In the genomic region with DNA sequence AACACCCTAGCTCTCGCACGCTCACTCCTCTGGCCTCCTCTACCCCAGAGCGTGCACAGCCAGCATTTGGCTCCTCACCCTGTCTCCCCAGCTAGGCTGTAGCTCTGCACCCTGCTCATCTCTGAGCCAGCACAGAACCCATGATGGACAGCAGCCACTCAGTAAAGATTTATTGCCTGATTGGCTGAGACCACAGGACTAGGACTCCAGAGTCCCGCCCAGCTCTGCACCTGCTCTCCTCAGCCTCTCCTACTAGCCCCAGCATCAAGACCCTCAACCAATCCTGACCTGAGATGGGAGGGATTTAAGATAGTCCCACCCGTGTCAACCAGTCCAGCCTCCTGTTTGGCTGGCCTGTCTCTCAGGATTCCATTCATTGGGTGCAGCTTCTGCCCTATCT, we compare ENCODE assay signal across 11 cellular contexts. TPM values are rescaled to one million over a fixed set of nuclear protein-coding genes. Genes with fewer than 3 reads are reported as not detected.
DNase-seq lines count a peak whose midpoint lies in the region; ATAC-seq, FAIRE-seq and TF ChIP-seq lines count a peak whose summit lies in the region.
"Had no signal": no experiment of that assay in that cellular context is flagged by ENCODE, and none has a peak within 500 bp of the region (broad histone marks: within the 10 kb centered on the region; RNA-seq: fewer than 3 reads in every experiment).

No MANE protein-coding gene starts in this region.

- H3K79me2 ChIP-seq in HepG2 (ENCODE audit: insufficient read depth, low read length) = no peaks in the 10 kb centered on the region

- intact Hi-C loops in activated B cell treated with CpG ODN at 0.5 μM for 24 hours (cut with micrococcal nuclease) = no loop called here
- intact Hi-C loops in HepG2 (cut with micrococcal nuclease; ENCODE audit: unreplicated experiment) = no loop called here
- intact Hi-C loops in thyroid gland (cut with DNase I) = no loop called here

- H3K36me3 ChIP-seq in MG63 (no peaks in the 10 kb centered on the region), HepG2 (replicated peaks in 1 of 2; ENCODE audit: control insufficient read depth in 1 of 2, insufficient read depth in 2 of 2, low read length in 2 of 2) (no peaks in the 10 kb centered on the region), thyroid gland (no peaks in the 10 kb centered on the region)

- H4K20me1 ChIP-seq in HepG2 (ENCODE audit: insufficient read depth, low read length) = no peaks in the 10 kb centered on the region

- TF ChIP-seq EP300 in HepG2 (IDR thresholded peaks at IDR 0.05; ENCODE audit: low read depth in 2 of 2, low read length in 2 of 2) (no peak), HepG2 (CRISPR knock-in tag; IDR thresholded peaks at IDR 0.05; ENCODE audit: borderline replicate concordance) (no peak)

- no peak overlapping the region for H3K9ac ChIP-seq in HepG2 (ENCODE audit: insufficient read depth, low read depth, low read length)

- H3K27ac ChIP-seq in HepG2 (ENCODE audit: extremely low read length, insufficient read depth, low read length) (no peak overlapping the region), thyroid gland (no peak overlapping the region)

- ATAC-seq in activated B cell treated with CpG ODN at 0.5 μM for 24 hours (ENCODE audit: low read depth) (peak; percentile 49), HepG2 (peak; percentile 75), GM19324 (IDR thresholded peaks at IDR 0.05; ENCODE audit: low FRiP score, unreplicated experiment) (no peak), GM21360 (IDR thresholded peaks at IDR 0.05; ENCODE audit: unreplicated experiment) (no peak)

- H3K27ac Mint-ChIP-seq in activated B cell treated with CpG ODN at 0.5 μM for 24 hours = no peak overlapping the region

- H3K4me2 ChIP-seq in HepG2 (ENCODE audit: low read depth, low read length) = no peak overlapping the region

- TF ChIP-seq CTCF in activated B cell treated with CpG ODN at 0.5 μM for 24 hours (IDR thresholded peaks at IDR 0.05) = no peak
- no peak for TF ChIP-seq CTCF in HepG2 (CRISPR knock-in tag; IDR thresholded peaks at IDR 0.05)
- no peak for TF ChIP-seq CTCF in thyroid gland (IDR thresholded peaks at IDR 0.05)

- no peaks in the 10 kb centered on the region for H3K4me1 Mint-ChIP-seq in activated B cell treated with CpG ODN at 0.5 μM for 24 hours

- no TSS peak for BruUV-seq in HepG2 (replicated peaks; lab: Mats Ljungman, UMichigan)

- in situ Hi-C loops in HepG2 (cut with HindIII; ENCODE audit: extremely low pct_ligation_motif_present, low pct_unique_long_range_greater_than_20kb) = no loop called here

- peaks cover 8% of the 10 kb centered on the region for H3K27me3 ChIP-seq in MG63
- no peaks in the 10 kb centered on the region; a peak in 3 of 5 replicates for H3K27me3 ChIP-seq in HepG2 (ENCODE audit: control insufficient read depth in 1 of 2, insufficient read depth in 2 of 2, low read length in 2 of 2)
- no peaks in the 10 kb centered on the region for H3K27me3 ChIP-seq in thyroid gland

- peak; percentile 38 for DNase-seq in DMS 273 treated with DMSO at 0.1 percent for 48 hours (lab: John Stamatoyannopoulos, UW)
- peak; percentile 26 for DNase-seq in MG63
- no peak for DNase-seq in activated B cell treated with CpG ODN at 0.5 μM for 24 hours
- DNase-seq in HepG2 (ENCODE audit: low spot score) = no peak
- no peak for DNase-seq in thyroid gland
- DNase-seq in stimulated activated CD4-positive, alpha-beta T cell treated with anti-CD3 and anti-CD28 coated beads, Interleukin-15, amount 100 ng/mL, for 24 hours = no peak
- DNase-seq: GF-D8, NCI-H1694 had no signal

- POLR2A ChIA-PET in activated B cell treated with CpG ODN at 0.5 μM for 24 hours (lab: Charles Lee) = no interaction called here
- POLR2A ChIA-PET in HepG2 (lab: Yijun Ruan, JAX) = no interaction called here

- H3K4me3 Mint-ChIP-seq in activated B cell treated with CpG ODN at 0.5 μM for 24 hours = no peak overlapping the region

- 65% methylated on average over 4 of the region's 5 CpGs for WGBS in HepG2 (ENCODE audit: low lambda C conversion rate)
- 65 to 82% methylated on average over 4 to 5 of the region's 5 CpGs for WGBS in thyroid gland, 2 donors

- H3K9me3 Mint-ChIP-seq in activated B cell treated with CpG ODN at 0.5 μM for 24 hours = no peaks in the 10 kb centered on the region

- H3K36me3 Mint-ChIP-seq in activated B cell treated with CpG ODN at 0.5 μM for 24 hours (ENCODE audit: low read depth) = no peaks in the 10 kb centered on the region

- FAIRE-seq in HepG2 (lab: Jason Lieb, UNC) = no peak
- FAIRE-seq: colon had no signal

- H3K4me3 ChIP-seq in MG63 (no peak overlapping the region), HepG2 (replicated peaks in 1 of 3; ENCODE audit: insufficient read depth in 1 of 3, low read depth in 2 of 3, low read length in 3 of 3) (no peak overlapping the region), thyroid gland (replicated peaks in 1 of 3) (no peak overlapping the region)

- TF ChIP-seq POLR2A in HepG2 (IDR thresholded peaks at IDR 0.05; ENCODE audit: insufficient read depth in 1 of 2, low read depth in 2 of 2, low read length in 2 of 2) (no peak), thyroid gland (IDR thresholded peaks at IDR 0.05) (no peak)

- H3K4me1 ChIP-seq in HepG2 (ENCODE audit: insufficient read depth, low read length) (no peaks in the 10 kb centered on the region), thyroid gland (no peaks in the 10 kb centered on the region)

- TF ChIP-seq RAD21 in HepG2 (CRISPR knock-in tag; IDR thresholded peaks at IDR 0.05) = no peak

- CTCF ChIA-PET in activated B cell treated with CpG ODN at 0.5 μM for 24 hours (lab: Charles Lee) (no interaction called here), HepG2 (lab: Yijun Ruan, JAX; ENCODE audit: low intra/inter-chr PET ratio, low total read pairs) (no interaction called here)

- no peaks in the 10 kb centered on the region for H3K9me3 ChIP-seq in MG63
- H3K9me3 ChIP-seq in HepG2 (ENCODE audit: low read length) = no peaks in the 10 kb centered on the region
- no peaks in the 10 kb centered on the region for H3K9me3 ChIP-seq in thyroid gland

- peaks cover 15% of the 10 kb centered on the region for H3K27me3 Mint-ChIP-seq in activated B cell treated with CpG ODN at 0.5 μM for 24 hours

- H2AFZ ChIP-seq in HepG2 (ENCODE audit: low read length) = no peak overlapping the region

RNA-seq across cellular contexts. Expression of gene C1QB, which starts 9.3 kb away (rescaled TPM):
- not detected in 2 replicates for total RNA-seq in MG63 (2014; rRNA removed; shearing (Covaris generic); ENCODE audit: low replicate concordance)
- total RNA-seq in activated B cell treated with CpG ODN at 0.5 μM for 24 hours (not detected in 2 replicates), HepG2 (2016; rRNA removed; fragmentation: Illumina TruSeq; extraction: Trizol) (not detected in 2 replicates), thyroid gland (100 to 1,000 TPM in 3 of 4 donors, 10 to 100 TPM in 1; 83.4 to 258 (median 146) TPM)
- not detected in 2 replicates for total RNA-seq in HepG2 (2016; cell fraction: cytosol; rRNA removed; fragmentation: Illumina TruSeq; extraction: Trizol; ENCODE audit: low read depth)
- total RNA-seq in HepG2 (2016; cell fraction: insoluble cytoplasmic fraction; rRNA removed; fragmentation: Illumina TruSeq; extraction: Trizol) = not detected in 2 replicates
- total RNA-seq in HepG2 (2016; cell fraction: membrane; rRNA removed; fragmentation: Illumina TruSeq; extraction: Trizol) = not detected in 2 replicates
- not detected in 2 replicates for total RNA-seq in HepG2 (2016; cell fraction: nucleus; rRNA removed; fragmentation: Illumina TruSeq; extraction: Trizol)
- polyA plus RNA-seq in HepG2 (2011; rRNA removed) = not detected in 2 replicates
- not detected in 2 replicates for polyA plus RNA-seq in HepG2 (2011; cell fraction: cytosol; rRNA removed)
- not detected in 2 replicates for polyA plus RNA-seq in HepG2 (2011; cell fraction: nucleus; rRNA removed)
- polyA plus RNA-seq in HepG2 (2012) = not detected in 2 replicates
- not detected in 2 replicates for polyA plus RNA-seq in HepG2 (2016; cell fraction: cytosol; fragmentation: Illumina TruSeq; extraction: Trizol; ENCODE audit: low read depth)
- not detected in 2 replicates for polyA plus RNA-seq in HepG2 (2016; cell fraction: insoluble cytoplasmic fraction; fragmentation: Illumina TruSeq; extraction: Trizol; ENCODE audit: low read depth)
- not detected in 2 replicates for polyA plus RNA-seq in HepG2 (2016; cell fraction: membrane; fragmentation: Illumina TruSeq; extraction: Trizol; ENCODE audit: low read depth)
- not detected in 2 replicates for polyA plus RNA-seq in HepG2 (2016; cell fraction: nucleus; fragmentation: Illumina TruSeq; extraction: Trizol; ENCODE audit: insufficient read depth, low read depth)
- polyA minus RNA-seq in HepG2 (2011; rRNA and poly(A)+ RNA removed; ENCODE audit: low replicate concordance) = not detected in 2 replicates
- polyA minus RNA-seq in HepG2 (2011; cell fraction: cytosol; rRNA and poly(A)+ RNA removed) = not detected in 2 replicates
- not detected in 2 replicates for polyA minus RNA-seq in HepG2 (2011; cell fraction: nucleus; rRNA and poly(A)+ RNA removed)

RNA-seq across cellular contexts. Expression of gene C1QC, which starts 18.9 kb away (rescaled TPM):
- not detected in 2 replicates for total RNA-seq in MG63 (2014; rRNA removed; shearing (Covaris generic); ENCODE audit: low replicate concordance)
- total RNA-seq in activated B cell treated with CpG ODN at 0.5 μM for 24 hours = not detected in 2 replicates
- not detected in 2 replicates for total RNA-seq in HepG2 (2016; rRNA removed; fragmentation: Illumina TruSeq; extraction: Trizol)
- total RNA-seq in HepG2 (2016; cell fraction: cytosol; rRNA removed; fragmentation: Illumina TruSeq; extraction: Trizol; ENCODE audit: low read depth) = not detected in 2 replicates
- not detected in 2 replicates for total RNA-seq in HepG2 (2016; cell fraction: insoluble cytoplasmic fraction; rRNA removed; fragmentation: Illumina TruSeq; extraction: Trizol)
- not detected in 2 replicates for total RNA-seq in HepG2 (2016; cell fraction: membrane; rRNA removed; fragmentation: Illumina TruSeq; extraction: Trizol)
- total RNA-seq in HepG2 (2016; cell fraction: nucleus; rRNA removed; fragmentation: Illumina TruSeq; extraction: Trizol) = not detected in 2 replicates
- polyA plus RNA-seq in HepG2 (2011; rRNA removed) = not detected in 2 replicates
- polyA plus RNA-seq in HepG2 (2011; cell fraction: cytosol; rRNA removed) = not detected in 2 replicates
- polyA plus RNA-seq in HepG2 (2011; cell fraction: nucleus; rRNA removed) = not detected in 2 replicates
- polyA plus RNA-seq in HepG2 (2012) = not detected in 2 replicates
- not detected in 2 replicates for polyA plus RNA-seq in HepG2 (2016; cell fraction: cytosol; fragmentation: Illumina TruSeq; extraction: Trizol; ENCODE audit: low read depth)
- polyA plus RNA-seq in HepG2 (2016; cell fraction: insoluble cytoplasmic fraction; fragmentation: Illumina TruSeq; extraction: Trizol; ENCODE audit: low read depth) = not detected in 2 replicates
- not detected in 2 replicates for polyA plus RNA-seq in HepG2 (2016; cell fraction: membrane; fragmentation: Illumina TruSeq; extraction: Trizol; ENCODE audit: low read depth)
- not detected in 2 replicates for polyA plus RNA-seq in HepG2 (2016; cell fraction: nucleus; fragmentation: Illumina TruSeq; extraction: Trizol; ENCODE audit: insufficient read depth, low read depth)
- polyA minus RNA-seq in HepG2 (2011; rRNA and poly(A)+ RNA removed; ENCODE audit: low replicate concordance) = not detected in 2 replicates
- polyA minus RNA-seq in HepG2 (2011; cell fraction: cytosol; rRNA and poly(A)+ RNA removed) = not detected in 2 replicates
- not detected in 2 replicates for polyA minus RNA-seq in HepG2 (2011; cell fraction: nucleus; rRNA and poly(A)+ RNA removed)
- 100 to 1,000 TPM in 1 of 4 donors, 10 to 100 TPM in 3; 36.0 to 111 (median 69.5) TPM for total RNA-seq in thyroid gland

RNA-seq across cellular contexts. Expression of gene C1QA, which starts 25.9 kb away (rescaled TPM):
- total RNA-seq in MG63 (2014; rRNA removed; shearing (Covaris generic); ENCODE audit: low replicate concordance) = not detected in 2 replicates
- not detected in 2 replicates for total RNA-seq in activated B cell treated with CpG ODN at 0.5 μM for 24 hours
- not detected in 2 replicates for total RNA-seq in HepG2 (2016; rRNA removed; fragmentation: Illumina TruSeq; extraction: Trizol)
- total RNA-seq in HepG2 (2016; cell fraction: cytosol; rRNA removed; fragmentation: Illumina TruSeq; extraction: Trizol; ENCODE audit: low read depth) = not detected in 2 replicates
- not detected in 2 replicates for total RNA-seq in HepG2 (2016; cell fraction: insoluble cytoplasmic fraction; rRNA removed; fragmentation: Illumina TruSeq; extraction: Trizol)
- not detected in 2 replicates for total RNA-seq in HepG2 (2016; cell fraction: membrane; rRNA removed; fragmentation: Illumina TruSeq; extraction: Trizol)
- total RNA-seq in HepG2 (2016; cell fraction: nucleus; rRNA removed; fragmentation: Illumina TruSeq; extraction: Trizol) = not detected in 2 replicates
- polyA plus RNA-seq in HepG2 (2011; rRNA removed) = not detected in 2 replicates
- not detected in 2 replicates for polyA plus RNA-seq in HepG2 (2011; cell fraction: cytosol; rRNA removed)
- not detected in 2 replicates for polyA plus RNA-seq in HepG2 (2011; cell fraction: nucleus; rRNA removed)
- polyA plus RNA-seq in HepG2 (2012) = not detected in 2 replicates
- polyA plus RNA-seq in HepG2 (2016; cell fraction: cytosol; fragmentation: Illumina TruSeq; extraction: Trizol; ENCODE audit: low read depth) = not detected in 2 replicates
- polyA plus RNA-seq in HepG2 (2016; cell fraction: insoluble cytoplasmic fraction; fragmentation: Illumina TruSeq; extraction: Trizol; ENCODE audit: low read depth) = not detected in 2 replicates
- not detected in 2 replicates for polyA plus RNA-seq in HepG2 (2016; cell fraction: membrane; fragmentation: Illumina TruSeq; extraction: Trizol; ENCODE audit: low read depth)
- polyA plus RNA-seq in HepG2 (2016; cell fraction: nucleus; fragmentation: Illumina TruSeq; extraction: Trizol; ENCODE audit: insufficient read depth, low read depth) = not detected in 2 replicates
- not detected in 2 replicates for polyA minus RNA-seq in HepG2 (2011; rRNA and poly(A)+ RNA removed; ENCODE audit: low replicate concordance)
- not detected in 2 replicates for polyA minus RNA-seq in HepG2 (2011; cell fraction: cytosol; rRNA and poly(A)+ RNA removed)
- not detected in 2 replicates for polyA minus RNA-seq in HepG2 (2011; cell fraction: nucleus; rRNA and poly(A)+ RNA removed)
- 100 to 1,000 TPM in 1 of 4 donors, 10 to 100 TPM in 3; 38.9 to 120 (median 65.3) TPM for total RNA-seq in thyroid gland

RNA-seq across cellular contexts. Expression of gene EPHB2, which starts 48.3 kb away (rescaled TPM):
- total RNA-seq in MG63 (2014; rRNA removed; shearing (Covaris generic); ENCODE audit: low replicate concordance) = 19.6 TPM in 2 replicates
- total RNA-seq in activated B cell treated with CpG ODN at 0.5 μM for 24 hours (0.13 and 0.37 TPM in 2 replicates), HepG2 (2016; rRNA removed; fragmentation: Illumina TruSeq; extraction: Trizol) (0.11 TPM in 1 of 2 replicates, not detected in the other), thyroid gland (10 to 100 TPM in 3 of 4 donors, 1 to 10 TPM in 1; 7.5 to 27.3 (median 23.8) TPM)
- not detected in 2 replicates for total RNA-seq in HepG2 (2016; cell fraction: cytosol; rRNA removed; fragmentation: Illumina TruSeq; extraction: Trizol; ENCODE audit: low read depth)
- total RNA-seq in HepG2 (2016; cell fraction: insoluble cytoplasmic fraction; rRNA removed; fragmentation: Illumina TruSeq; extraction: Trizol) = not detected in 2 replicates
- 0.06 TPM in 1 of 2 replicates, not detected in the other for total RNA-seq in HepG2 (2016; cell fraction: membrane; rRNA removed; fragmentation: Illumina TruSeq; extraction: Trizol)
- total RNA-seq in HepG2 (2016; cell fraction: nucleus; rRNA removed; fragmentation: Illumina TruSeq; extraction: Trizol) = not detected in 2 replicates
- 0.03 TPM in 2 replicates for polyA plus RNA-seq in HepG2 (2011; rRNA removed)
- not detected in 2 replicates for polyA plus RNA-seq in HepG2 (2011; cell fraction: cytosol; rRNA removed)
- polyA plus RNA-seq in HepG2 (2011; cell fraction: nucleus; rRNA removed) = 0.03 TPM in 1 of 2 replicates, not detected in the other
- not detected in 2 replicates for polyA plus RNA-seq in HepG2 (2012)
- not detected in 2 replicates for polyA plus RNA-seq in HepG2 (2016; cell fraction: cytosol; fragmentation: Illumina TruSeq; extraction: Trizol; ENCODE audit: low read depth)
- not detected in 2 replicates for polyA plus RNA-seq in HepG2 (2016; cell fraction: insoluble cytoplasmic fraction; fragmentation: Illumina TruSeq; extraction: Trizol; ENCODE audit: low read depth)
- not detected in 2 replicates for polyA plus RNA-seq in HepG2 (2016; cell fraction: membrane; fragmentation: Illumina TruSeq; extraction: Trizol; ENCODE audit: low read depth)
- polyA plus RNA-seq in HepG2 (2016; cell fraction: nucleus; fragmentation: Illumina TruSeq; extraction: Trizol; ENCODE audit: insufficient read depth, low read depth) = not detected in 2 replicates
- polyA minus RNA-seq in HepG2 (2011; rRNA and poly(A)+ RNA removed; ENCODE audit: low replicate concordance) = 0.78 and 4.6 TPM in 2 replicates
- polyA minus RNA-seq in HepG2 (2011; cell fraction: cytosol; rRNA and poly(A)+ RNA removed) = not detected in 2 replicates
- not detected in 2 replicates for polyA minus RNA-seq in HepG2 (2011; cell fraction: nucleus; rRNA and poly(A)+ RNA removed)

Comparison
In these comparisons a context has a peak if more than half of its experiments do, and no peak if none do; other contexts are left out.
1. DNase-seq: peak in DMS 273 treated with DMSO at 0.1 percent for 48 hours (single experiment) and MG63 (single experiment); none in activated B cell treated with CpG ODN at 0.5 μM for 24 hours (single experiment), HepG2 (single experiment), thyroid gland (0 of 2) and stimulated activated CD4-positive, alpha-beta T cell treated with anti-CD3 and anti-CD28 coated beads, Interleukin-15, amount 100 ng/mL, for 24 hours (single experiment).
2. ATAC-seq: peak in activated B cell treated with CpG ODN at 0.5 μM for 24 hours (single experiment) and HepG2 (single experiment); none in GM19324 (single experiment) and GM21360 (single experiment).
3. RNA of gene C1QB, which starts 9.3 kb away (total RNA-seq): 83.4 to 258 TPM in thyroid gland; not detected in MG63, not detected in activated B cell treated with CpG ODN at 0.5 μM for 24 hours and not detected in HepG2; every median in the first group is over 10 times any median in the second.
4. RNA of gene C1QC, which starts 18.9 kb away (total RNA-seq): 36.0 to 111 TPM in thyroid gland; not detected in activated B cell treated with CpG ODN at 0.5 μM for 24 hours, not detected in MG63 and not detected in HepG2; every median in the first group is over 10 times any median in the second.
5. RNA of gene C1QA, which starts 25.9 kb away (total RNA-seq): 38.9 to 120 TPM in thyroid gland; not detected in MG63, not detected in activated B cell treated with CpG ODN at 0.5 μM for 24 hours and not detected in HepG2; every median in the first group is over 10 times any median in the second.